24 cellular contexts compared by ENCODE assay signal in the genomic region with DNA sequence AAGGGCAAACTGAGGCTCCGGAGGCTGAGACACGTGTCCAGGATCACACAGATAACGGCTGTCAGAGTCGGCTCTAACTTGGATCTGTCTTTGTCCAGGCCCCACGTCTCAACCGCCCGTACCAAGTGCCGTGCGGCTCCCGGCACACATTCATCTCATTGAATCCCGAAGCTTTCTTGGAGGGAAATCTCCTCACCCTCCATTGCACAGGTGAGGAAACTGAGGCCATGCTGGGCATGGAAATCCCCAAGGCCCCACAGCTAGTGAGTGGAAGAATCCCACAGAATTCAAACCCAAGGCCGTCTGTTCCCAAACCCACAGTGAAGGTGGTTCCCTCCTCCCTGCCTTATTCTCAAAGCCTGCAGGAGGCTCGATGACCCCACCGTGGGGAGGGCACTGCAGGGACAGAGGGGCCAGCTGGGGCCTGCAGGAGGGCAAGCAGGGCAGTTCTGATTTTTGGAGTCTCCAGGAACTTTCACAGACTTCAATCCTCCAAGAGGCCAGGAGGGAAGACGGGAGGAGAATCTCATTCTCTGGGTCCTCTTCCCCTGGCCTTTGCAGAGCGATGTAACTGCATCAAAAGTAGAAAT.
DNase-seq lines count a peak whose midpoint lies in the region; ATAC-seq and TF ChIP-seq lines count a peak whose summit lies in the region.
"Had no signal": no experiment of that assay in that cellular context is flagged by ENCODE, and none has a peak within 500 bp of the region (broad histone marks: within the 10 kb centered on the region; RNA-seq: fewer than 3 reads in every experiment).

No MANE protein-coding gene starts in this region.

- H3K36me3 ChIP-seq in right atrium auricular region (no peaks in the 10 kb centered on the region), esophagus muscularis mucosa (no peaks in the 10 kb centered on the region), mesenchymal stem cell (ENCODE audit: control insufficient read depth in 1 of 2, insufficient read depth in 2 of 2, low read depth in 1 of 2, low read length in 2 of 2) (no peaks in the 10 kb centered on the region)

- H2BK15ac ChIP-seq in mesenchymal stem cell (ENCODE audit: low read depth, poor library complexity, severe bottlenecking): no peak overlapping the region

- H3K4me1 ChIP-seq in right atrium auricular region (no peaks in the 10 kb centered on the region), esophagus muscularis mucosa (no peaks in the 10 kb centered on the region), mesenchymal stem cell (ENCODE audit: control insufficient read depth, insufficient read depth, low read depth, low read length) (no peaks in the 10 kb centered on the region)
- H3K4me1 ChIP-seq: A549 had no signal

- TF ChIP-seq POLR2A in esophagus muscularis mucosa (IDR thresholded peaks at IDR 0.05; ENCODE audit: low read depth): no peak

- H3K27ac ChIP-seq in right atrium auricular region (no peak overlapping the region), esophagus muscularis mucosa (replicated peaks in 1 of 4) (no peak overlapping the region), mesenchymal stem cell (ENCODE audit: low read length, poor library complexity, severe bottlenecking) (no peak overlapping the region)
- H3K27ac ChIP-seq: A549, HL-60, RWPE1 had no signal

- no peak overlapping the region for H2BK120ac ChIP-seq in mesenchymal stem cell (ENCODE audit: low read depth, low read length)

- no peak overlapping the region for H3K4ac ChIP-seq in mesenchymal stem cell (ENCODE audit: low read depth in 1 of 2, low read length in 2 of 2)

- intact Hi-C loops in left ventricle myocardium superior (cut with micrococcal nuclease) (no loop called here), esophagus muscularis mucosa (cut with DNase I) (no loop called here), sciatic nerve (cut with DNase I) (no loop called here)

- H3K4me2 ChIP-seq in mesenchymal stem cell (ENCODE audit: low read length, poor library complexity, severe bottlenecking): no peak overlapping the region
- H3K4me2 ChIP-seq: A549 had no signal

- no peak for ATAC-seq in left ventricle myocardium superior
- ATAC-seq in sciatic nerve: no peak
- no peak for ATAC-seq in GM19328 (IDR thresholded peaks at IDR 0.05; ENCODE audit: unreplicated experiment)
- ATAC-seq: A549, HCT116, Panc1 had no signal

- no peak overlapping the region for H3K18ac ChIP-seq in mesenchymal stem cell (ENCODE audit: low read depth in 1 of 2, low read length in 2 of 2)

- DNase-seq in right atrium auricular region (ENCODE audit: low spot score) (peak; percentile 28), left ventricle myocardium superior (no peak), esophagus muscularis mucosa (ENCODE audit: extremely low spot score) (peak; percentile 70), sciatic nerve (ENCODE audit: low spot score) (peak; percentile 31), mesenchymal stem cell (no peak), NK-92 (lab: John Stamatoyannopoulos, UW; ENCODE audit: unreplicated experiment) (no peak)
- DNase-seq: AML-193; C1 segment of cervical spinal cord; CD4-positive, alpha-beta memory T cell; COR-L47; DMS53; NCI-H1048; NCI-H1417; NCI-H1694; NCI-H2029 treated with DMSO at 0.1 percent for 48 hours; NCI-H446 treated with DMSO at 0.1 percent for 48 hours; NCI-H526 treated with DMSO at 0.1 percent for 48 hours; SHP77 had no signal

- 91% methylated on average over 13 of the region's 16 CpGs for WGBS in esophagus muscularis mucosa
- 78% methylated on average over 16 of the region's 16 CpGs for WGBS in mesenchymal stem cell

- no peak overlapping the region for H2BK5ac ChIP-seq in mesenchymal stem cell (ENCODE audit: low read depth, low read length, poor library complexity, severe bottlenecking)

- H4K91ac ChIP-seq in mesenchymal stem cell (ENCODE audit: low read length): no peak overlapping the region

- no peak for TF ChIP-seq EP300 in esophagus muscularis mucosa (IDR thresholded peaks at IDR 0.05)

- no peak for TF ChIP-seq CTCF in right atrium auricular region (IDR thresholded peaks at IDR 0.05)
- no peak for TF ChIP-seq CTCF in esophagus muscularis mucosa (IDR thresholded peaks at IDR 0.05)

- no peak overlapping the region for H3K14ac ChIP-seq in mesenchymal stem cell (ENCODE audit: low read length in 2 of 2)

- no peak overlapping the region for H2AK5ac ChIP-seq in mesenchymal stem cell (ENCODE audit: low read length, severe bottlenecking)

- H2BK12ac ChIP-seq in mesenchymal stem cell (ENCODE audit: low read length in 2 of 2): no peak overlapping the region

- no peak overlapping the region for H2AFZ ChIP-seq in mesenchymal stem cell (ENCODE audit: low read depth, low read length)

- no peak overlapping the region for H4K8ac ChIP-seq in mesenchymal stem cell (ENCODE audit: low read length)

- H3K23ac ChIP-seq in mesenchymal stem cell (ENCODE audit: low read length in 2 of 2): no peak overlapping the region

- H3K27me3 ChIP-seq in right atrium auricular region (no peaks in the 10 kb centered on the region), esophagus muscularis mucosa (peaks cover 0 to 17% (median 0%) of the 10 kb centered on the region in 4 donors), mesenchymal stem cell (ENCODE audit: control insufficient read depth in 1 of 2, insufficient read depth in 1 of 2, low read length in 2 of 2) (peaks cover 5 to 43% of the 10 kb centered on the region in 2 experiments)

- H3K9me3 ChIP-seq in right atrium auricular region (no peaks in the 10 kb centered on the region), esophagus muscularis mucosa (no peaks in the 10 kb centered on the region), mesenchymal stem cell (ENCODE audit: control insufficient read depth, low read length) (no peaks in the 10 kb centered on the region)
- H3K9me3 ChIP-seq: A549 had no signal

- H3K79me1 ChIP-seq in mesenchymal stem cell (replicated peaks; ENCODE audit: low read length, poor library complexity, severe bottlenecking): no peaks in the 10 kb centered on the region

- H3K9ac ChIP-seq in mesenchymal stem cell (ENCODE audit: low read length): no peak overlapping the region

- H3K4me3 ChIP-seq in right atrium auricular region: no peak overlapping the region
- H3K4me3 ChIP-seq in esophagus muscularis mucosa: no peak overlapping the region
- H3K4me3 ChIP-seq in mesenchymal stem cell (ENCODE audit: insufficient read depth in 1 of 2, low read depth in 1 of 2, low read length in 2 of 2): no peak overlapping the region
- H3K4me3 ChIP-seq: A549 had no signal

Comparison
In these comparisons a context has a peak if more than half of its experiments do, and no peak if none do; other contexts are left out.
1. DNase-seq: peak in right atrium auricular region (single experiment), esophagus muscularis mucosa (single experiment) and sciatic nerve (single experiment); none in left ventricle myocardium superior (single experiment), mesenchymal stem cell (single experiment) and NK-92 (single experiment).